23 cellular contexts compared by ENCODE assay signal in genomic region chr11:67204837-67205236, GRCh38.
"Had no signal": no experiment of that assay in that cellular context is flagged by ENCODE, and none has a peak within 500 bp of the region (broad histone marks: within the 10 kb centered on the region; RNA-seq: fewer than 3 reads in every experiment).

No MANE protein-coding gene starts in this region.

- H3K9me3 ChIP-seq: left ventricle myocardium inferior, pancreas, prostate gland, spleen, suprapubic skin, thoracic aorta, tibial nerve, uterus had no signal

- H3K4me3 Mint-ChIP-seq: naive thymus-derived CD8-positive, alpha-beta T cell; nephron; neural crest cell; stimulated activated effector memory CD8-positive, alpha-beta T cell treated with anti-CD3 and anti-CD28 coated beads, Interleukin-12 subunit alpha, Interleukin-12 subunit beta, amount 100 ng/mL, for 72 hours; stimulated activated naive CD8-positive, alpha-beta T cell treated with anti-CD3 and anti-CD28 coated beads, Interleukin-15, Interleukin-2, amounts not matched to agents 100 ng/mL and 50 ng/mL, for 24 hours; type B pancreatic cell had no signal

- H3K9me3 Mint-ChIP-seq: naive thymus-derived CD8-positive, alpha-beta T cell; nephron; neural crest cell; stimulated activated effector memory CD8-positive, alpha-beta T cell treated with anti-CD3 and anti-CD28 coated beads, Interleukin-12 subunit alpha, Interleukin-12 subunit beta, amount 100 ng/mL, for 72 hours; stimulated activated naive CD8-positive, alpha-beta T cell treated with anti-CD3 and anti-CD28 coated beads, Interleukin-15, Interleukin-2, amounts not matched to agents 100 ng/mL and 50 ng/mL, for 24 hours; type B pancreatic cell had no signal

- FAIRE-seq: pancreas had no signal

- H3K27ac ChIP-seq: left ventricle myocardium inferior, pancreas, prostate gland, skin epidermis, spleen, suprapubic skin, thoracic aorta, tibial nerve, uterus had no signal

- H3K4me1 ChIP-seq: left ventricle myocardium inferior, pancreas, prostate gland, spleen, suprapubic skin, tibial nerve, uterus had no signal

- ATAC-seq: naive thymus-derived CD8-positive, alpha-beta T cell; pancreas; right cardiac atrium; sciatic nerve; stimulated activated effector memory CD8-positive, alpha-beta T cell treated with anti-CD3 and anti-CD28 coated beads, Interleukin-12 subunit alpha, Interleukin-12 subunit beta, amount 100 ng/mL, for 72 hours had no signal

- H3K4me1 Mint-ChIP-seq: naive thymus-derived CD8-positive, alpha-beta T cell; nephron; neural crest cell; stimulated activated effector memory CD8-positive, alpha-beta T cell treated with anti-CD3 and anti-CD28 coated beads, Interleukin-12 subunit alpha, Interleukin-12 subunit beta, amount 100 ng/mL, for 72 hours had no signal

- H3K27me3 ChIP-seq: pancreas, spleen, suprapubic skin, tibial nerve, uterus had no signal

- H3K27ac Mint-ChIP-seq: nephron; stimulated activated effector memory CD8-positive, alpha-beta T cell treated with anti-CD3 and anti-CD28 coated beads, Interleukin-12 subunit alpha, Interleukin-12 subunit beta, amount 100 ng/mL, for 72 hours; type B pancreatic cell had no signal

- H3K27me3 Mint-ChIP-seq: naive thymus-derived CD8-positive, alpha-beta T cell; stimulated activated naive CD8-positive, alpha-beta T cell treated with anti-CD3 and anti-CD28 coated beads, Interleukin-15, Interleukin-2, amounts not matched to agents 100 ng/mL and 50 ng/mL, for 24 hours; type B pancreatic cell had no signal

- H3K36me3 ChIP-seq: prostate gland, uterus had no signal

- DNase-seq: islet precursor cell; left ventricle myocardium inferior; naive thymus-derived CD8-positive, alpha-beta T cell; nucleus accumbens; pancreas; retina; right cardiac atrium; spleen; stimulated activated CD4-positive, alpha-beta T cell treated with anti-CD3 and anti-CD28 coated beads, Interleukin-4, amount 100 ng/mL, for 24 hours; stimulated activated naive CD4-positive, alpha-beta T cell; uterus had no signal

- H3K4me3 ChIP-seq: left ventricle myocardium inferior, lung, pancreas, prostate gland, skin epidermis, spleen, suprapubic skin, thoracic aorta, tibial nerve, uterus had no signal
